In genomic region chr2:68612765-68613519, GRCh38 we compare ENCODE assay signal across 1 cellular context.
A peak's percentile ranks its signal among the peaks of the same experiment; 100 is the strongest.
TF ChIP-seq lines count a peak whose summit lies in the region.

No MANE protein-coding gene starts in this region.

TF ChIP-seq in K562, 482 proteins besides CTCF, POLR2A, EP300 and RAD21 (continued from another document):
- TF ChIP-seq ZBTB5 (IDR thresholded peaks at IDR 0.05) (no peak), ZNF668 (CRISPR knock-in tag; IDR thresholded peaks at IDR 0.05) (peak; percentile 53; the same call in 1 of the 2 replicates), BCOR (IDR thresholded peaks at IDR 0.05) (no peak), MCM5 (IDR thresholded peaks at IDR 0.05; ENCODE audit: low read depth) (no peak), ZNF445 (CRISPR knock-in tag; IDR thresholded peaks at IDR 0.05; ENCODE audit: low read depth) (no peak), ARID1B (IDR thresholded peaks at IDR 0.05) (no peak), ZBED1 (IDR thresholded peaks at IDR 0.05) (no peak), WHSC1 (IDR thresholded peaks at IDR 0.05; ENCODE audit: low read length) (no peak), LEF1 (IDR thresholded peaks at IDR 0.05) (no peak), PCBP1 (IDR thresholded peaks at IDR 0.05; ENCODE audit: low read depth, low read length, poor library complexity, severe bottlenecking) (no peak), PURB (CRISPR knock-in tag; IDR thresholded peaks at IDR 0.05; ENCODE audit: low read depth) (no peak), ZNF695 (CRISPR knock-in tag; IDR thresholded peaks at IDR 0.05) (no peak), RBM25 (IDR thresholded peaks at IDR 0.05; ENCODE audit: low read depth, low read length, severe bottlenecking) (no peak), ZNF79 (CRISPR knock-in tag; IDR thresholded peaks at IDR 0.05; ENCODE audit: low read depth) (0 out of 2 replicates have a peak, but pooled peaks have one; percentile 43), POLR2H (tag; IDR thresholded peaks at IDR 0.05; ENCODE audit: low read depth) (no peak), SMAD1 (IDR thresholded peaks at IDR 0.05; ENCODE audit: low read depth, low read length, partially characterized antibody) (no peak), PTTG1 (tag; IDR thresholded peaks at IDR 0.05; ENCODE audit: low read depth) (peak; percentile 75)
- TF ChIP-seq, protein P1, sequence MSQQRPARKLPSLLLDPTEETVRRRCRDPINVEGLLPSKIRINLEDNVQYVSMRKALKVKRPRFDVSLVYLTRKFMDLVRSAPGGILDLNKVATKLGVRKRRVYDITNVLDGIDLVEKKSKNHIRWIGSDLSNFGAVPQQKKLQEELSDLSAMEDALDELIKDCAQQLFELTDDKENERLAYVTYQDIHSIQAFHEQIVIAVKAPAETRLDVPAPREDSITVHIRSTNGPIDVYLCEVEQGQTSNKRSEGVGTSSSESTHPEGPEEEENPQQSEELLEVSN (IDR thresholded peaks at IDR 0.05; ENCODE audit: borderline replicate concordance in 1 of 2, extremely low read depth in 1 of 2, insufficient read depth in 1 of 2, insufficient read length in 1 of 2, low read depth in 1 of 2, low read length in 1 of 2, poor library complexity in 1 of 2, severe bottlenecking in 1 of 2), result no peak
